In the genomic region with DNA sequence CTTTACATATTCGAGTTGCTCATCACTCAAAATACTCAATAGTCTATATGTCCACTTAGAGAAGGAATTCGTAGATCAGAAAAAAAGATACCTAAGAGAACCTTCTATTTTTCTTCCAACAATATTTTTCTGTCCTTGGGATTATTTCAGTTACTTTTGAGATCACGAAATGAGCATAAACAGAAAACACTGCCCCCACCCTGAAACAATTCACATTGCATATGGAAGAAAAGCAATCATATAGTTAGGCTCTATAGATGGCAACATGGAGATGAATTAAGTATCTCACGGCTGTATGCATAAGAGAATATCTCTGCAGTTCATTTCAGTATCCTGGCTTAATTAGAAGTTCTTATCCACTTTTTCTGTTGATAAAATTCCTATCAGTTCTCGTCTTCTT, we compare ENCODE assay signal across 25 cellular contexts.
DNase-seq lines count a peak whose midpoint lies in the region; ATAC-seq and TF ChIP-seq lines count a peak whose summit lies in the region.
"Had no signal": no experiment of that assay in that cellular context is flagged by ENCODE, and none has a peak within 500 bp of the region (broad histone marks: within the 10 kb centered on the region; RNA-seq: fewer than 3 reads in every experiment).

No MANE protein-coding gene starts in this region.

- H3K36me3 Mint-ChIP-seq in glutamatergic neuron (ENCODE audit: unreplicated experiment) = no peaks in the 10 kb centered on the region
- H3K36me3 Mint-ChIP-seq: immature natural killer cell; naive thymus-derived CD8-positive, alpha-beta T cell; T-cell had no signal

- H3K4me3 Mint-ChIP-seq in glutamatergic neuron (ENCODE audit: unreplicated experiment) = no peak overlapping the region
- H3K4me3 Mint-ChIP-seq: immature natural killer cell; naive thymus-derived CD8-positive, alpha-beta T cell; T-cell had no signal

- H3K27ac Mint-ChIP-seq in glutamatergic neuron (ENCODE audit: unreplicated experiment) = no peak overlapping the region
- H3K27ac Mint-ChIP-seq: immature natural killer cell; naive thymus-derived CD8-positive, alpha-beta T cell; T-cell had no signal

- no peaks in the 10 kb centered on the region for H3K4me1 Mint-ChIP-seq in glutamatergic neuron (ENCODE audit: low read depth, unreplicated experiment)

- peak; percentile 14 for TF ChIP-seq CTCF in glutamatergic neuron (IDR thresholded peaks at IDR 0.05; ENCODE audit: partially characterized antibody, unreplicated experiment)

- H3K9me3 Mint-ChIP-seq in glutamatergic neuron (ENCODE audit: unreplicated experiment) = no peaks in the 10 kb centered on the region
- H3K9me3 Mint-ChIP-seq: T-cell had no signal

- no peak for ATAC-seq in GM19463 (IDR thresholded peaks at IDR 0.05; ENCODE audit: unreplicated experiment)
- ATAC-seq: gastrocnemius medialis; GM12878; naive thymus-derived CD8-positive, alpha-beta T cell; T-cell had no signal

- peak; percentile 10 for DNase-seq in DMS 273 (lab: John Stamatoyannopoulos, UW; ENCODE audit: unreplicated experiment)
- DNase-seq in DMS 273 treated with DMSO at 0.1 percent for 48 hours (lab: John Stamatoyannopoulos, UW) = no peak
- peak; percentile 4 for DNase-seq in HT-29 (ENCODE audit: low spot score)
- DNase-seq in RPMI7951 (ENCODE audit: low read depth) = peak; percentile 5
- no peak for DNase-seq in glutamatergic neuron
- DNase-seq in NCI-H2081 (lab: John Stamatoyannopoulos, UW) = no peak
- DNase-seq in NCI-H2196 treated with DMSO at 0.1 percent for 48 hours (lab: John Stamatoyannopoulos, UW; ENCODE audit: unreplicated experiment) = no peak
- DNase-seq: 8988T; activated CD4-positive, alpha-beta T cell treated with anti-CD3 and anti-CD28 coated beads for 1 hour; activated effector memory CD4-positive, alpha-beta T cell treated with anti-CD3 and anti-CD28 coated beads, Interleukin-2, amount 50 U/mL, for 16 hours; effector memory CD4-positive, alpha-beta T cell; gastrocnemius medialis; hippocampal formation; immature natural killer cell; left ventricle myocardium inferior; MV-4-11; naive thymus-derived CD8-positive, alpha-beta T cell; NCI-H1694 treated with DMSO at 0.1 percent for 48 hours; NCI-H526 treated with DMSO at 0.1 percent for 48 hours; Right ventricle myocardium superior; stimulated activated CD4-positive, alpha-beta T cell treated with anti-CD3 and anti-CD28 coated beads, Interleukin-1b, Interleukin-23, amount 100 ng/mL, for 48 hours; T-cell; upper lobe of left lung had no signal

- peaks cover 2% of the 10 kb centered on the region for H3K27me3 Mint-ChIP-seq in glutamatergic neuron (ENCODE audit: unreplicated experiment)

Comparison
In these comparisons a context has a peak if more than half of its experiments do, and no peak if none do; other contexts are left out.
1. DNase-seq: peak in DMS 273 (single experiment), HT-29 (single experiment) and RPMI7951 (single experiment); none in DMS 273 treated with DMSO at 0.1 percent for 48 hours (single experiment), glutamatergic neuron (single experiment), NCI-H2081 (0 of 2) and NCI-H2196 treated with DMSO at 0.1 percent for 48 hours (single experiment).